8 cellular contexts compared by ENCODE assay signal in genomic region chr6:36873612-36874011, GRCh38. TPM values are rescaled to one million over a fixed set of nuclear protein-coding genes. Genes with fewer than 3 reads are reported as not detected.
A peak's percentile ranks its signal among the peaks of the same experiment; 100 is the strongest.
DNase-seq lines count a peak whose midpoint lies in the region; ATAC-seq and TF ChIP-seq lines count a peak whose summit lies in the region.

No MANE protein-coding gene starts in this region.

- DNase-seq in CD4-positive, alpha-beta memory T cell, result no peak
- no peak for DNase-seq in HL-60 (ENCODE audit: low read depth in 1 of 2, low spot score in 1 of 2)
- no peak for DNase-seq in activated naive CD8-positive, alpha-beta T cell treated with anti-CD3 and anti-CD28 coated beads for 36 hours
- no peak for DNase-seq in NCI-H2107 (lab: John Stamatoyannopoulos, UW)
- no peak for DNase-seq in stimulated activated CD4-positive, alpha-beta T cell treated with anti-CD3 and anti-CD28 coated beads, Interleukin-2, amount 100 ng/mL, for 48 hours

- intact Hi-C loops in CD4-positive, alpha-beta memory T cell (cut with micrococcal nuclease), result loop anchor here (1.0 kb wide), 1 partner anchor 279 kb away; the partner anchor contains the start of gene SRSF3

- peaks cover 0 to 2% (median 0%) of the 10 kb centered on the region in 8 donors for H3K9me3 Mint-ChIP-seq in CD4-positive, alpha-beta memory T cell
- H3K9me3 Mint-ChIP-seq in activated naive CD8-positive, alpha-beta T cell treated with anti-CD3 and anti-CD28 coated beads for 36 hours, result no peaks in the 10 kb centered on the region

- WGBS in liver, result 37% methylated on average over 2 of the region's 2 CpGs

- H3K9ac ChIP-seq in liver (ENCODE audit: low read depth in 1 of 2, low read length in 2 of 2), result no peak overlapping the region

- peak overlapping the region; percentile 13 to 96 for H3K4me3 ChIP-seq in CD4-positive, alpha-beta memory T cell (ENCODE audit: low read length in 2 of 2)
- peak overlapping the region; percentile 76 for H3K4me3 ChIP-seq in HL-60 (replicated peaks; ENCODE audit: insufficient read depth, low read length)
- peak overlapping the region; percentile 86 to 91 (median 91) for H3K4me3 ChIP-seq in liver (ENCODE audit: low read depth in 1 of 3, low read length in 3 of 3)

- H3K27ac Mint-ChIP-seq in CD4-positive, alpha-beta memory T cell, result peak overlapping the region; percentile 22 to 100 (median 95)
- peak overlapping the region; percentile 100 for H3K27ac Mint-ChIP-seq in activated naive CD8-positive, alpha-beta T cell treated with anti-CD3 and anti-CD28 coated beads for 36 hours

- H3K27ac ChIP-seq in CD4-positive, alpha-beta memory T cell (ENCODE audit: low read depth, low read length), result peak overlapping the region; percentile 87
- H3K27ac ChIP-seq in HL-60 (replicated peaks) (peak overlapping the region; percentile 99), liver (ENCODE audit: low read depth in 1 of 2, low read length in 2 of 2) (no peak overlapping the region)

- peaks cover 23% of the 10 kb centered on the region for H3K4me1 ChIP-seq in CD4-positive, alpha-beta memory T cell (ENCODE audit: insufficient read depth, low read length)
- peaks cover 3 to 21% (median 12%) of the 10 kb centered on the region in 4 donors for H3K4me1 ChIP-seq in liver (ENCODE audit: control insufficient read depth in 4 of 4, insufficient read depth in 4 of 4, low read length in 3 of 4)

- no peaks in the 10 kb centered on the region for H3K27me3 ChIP-seq in CD4-positive, alpha-beta memory T cell (ENCODE audit: insufficient read depth, low read length)
- H3K27me3 ChIP-seq in HL-60 (ENCODE audit: insufficient read depth, poor library complexity, severe bottlenecking) (no peaks in the 10 kb centered on the region), liver (ENCODE audit: control insufficient read depth in 4 of 4, insufficient read depth in 4 of 4, low read length in 3 of 4) (peaks cover 0 to 4% (median 0%) of the 10 kb centered on the region in 4 donors)

- H3K36me3 ChIP-seq in CD4-positive, alpha-beta memory T cell (ENCODE audit: insufficient read depth, low read length), result no peaks in the 10 kb centered on the region
- no peaks in the 10 kb centered on the region for H3K36me3 ChIP-seq in liver (ENCODE audit: control insufficient read depth in 4 of 4, insufficient read depth in 3 of 4, low read depth in 1 of 4, low read length in 3 of 4)

- peaks cover 24 to 25% of the 10 kb centered on the region in 2 donors for H3K36me3 Mint-ChIP-seq in CD4-positive, alpha-beta memory T cell
- peaks cover 42% of the 10 kb centered on the region for H3K36me3 Mint-ChIP-seq in activated naive CD8-positive, alpha-beta T cell treated with anti-CD3 and anti-CD28 coated beads for 36 hours

- ATAC-seq in GM18873 (IDR thresholded peaks at IDR 0.05; ENCODE audit: low FRiP score, unreplicated experiment), result no peak
- ATAC-seq in HG03045 (IDR thresholded peaks at IDR 0.05; ENCODE audit: unreplicated experiment), result no peak

- H3K9me3 ChIP-seq in CD4-positive, alpha-beta memory T cell (ENCODE audit: control insufficient read depth in 1 of 2, low read length in 2 of 2), result no peaks in the 10 kb centered on the region
- H3K9me3 ChIP-seq in liver (ENCODE audit: control insufficient read depth in 4 of 4, low read length in 3 of 4), result no peaks in the 10 kb centered on the region

- TF ChIP-seq CTCF in HL-60 (IDR thresholded peaks at IDR 0.05; ENCODE audit: insufficient read depth, low read length) (no peak), liver (IDR thresholded peaks at IDR 0.05; ENCODE audit: low read depth, low read length, missing input control) (no peak)

- H3K27me3 Mint-ChIP-seq in CD4-positive, alpha-beta memory T cell, result peaks cover 0 to 1% of the 10 kb centered on the region in 2 donors
- H3K27me3 Mint-ChIP-seq in activated naive CD8-positive, alpha-beta T cell treated with anti-CD3 and anti-CD28 coated beads for 36 hours, result no peaks in the 10 kb centered on the region

- H3K4me3 Mint-ChIP-seq in CD4-positive, alpha-beta memory T cell, result peak overlapping the region; percentile 95 to 100 (median 98)
- peak overlapping the region; percentile 97 for H3K4me3 Mint-ChIP-seq in activated naive CD8-positive, alpha-beta T cell treated with anti-CD3 and anti-CD28 coated beads for 36 hours

- POLR2A ChIA-PET in CD4-positive, alpha-beta memory T cell (lab: Charles Lee; ENCODE audit: partially characterized antibody), result interaction anchor here (1.6 to 4.5 kb wide), 6 partner anchors 9 to 560 kb away, joined by 4 to 69 read pairs (median 20); partner anchors contain the start of genes C6orf89, CMTR1 and MTCH1

- TF ChIP-seq RAD21 in liver (IDR thresholded peaks at IDR 0.05), result no peak

- CTCF ChIA-PET in CD4-positive, alpha-beta memory T cell (lab: Charles Lee; ENCODE audit: partially characterized antibody), result interaction anchor here (0.7 to 5.3 kb wide), 11 partner anchors 9 to 336 kb away, joined by 3 to 88 read pairs (median 7); partner anchors contain the start of gene C6orf89

- peaks cover 22 to 37% (median 32%) of the 10 kb centered on the region in 4 donors for H3K4me1 Mint-ChIP-seq in CD4-positive, alpha-beta memory T cell
- H3K4me1 Mint-ChIP-seq in activated naive CD8-positive, alpha-beta T cell treated with anti-CD3 and anti-CD28 coated beads for 36 hours, result peaks cover 42% of the 10 kb centered on the region

TF ChIP-seq in liver, 16 proteins besides CTCF, POLR2A, EP300 and RAD21 (continues in another document):
- TF ChIP-seq ATF3 (IDR thresholded peaks at IDR 0.05) (no peak), RXRA (IDR thresholded peaks at IDR 0.05) (no peak), JUND (IDR thresholded peaks at IDR 0.05) (no peak), HNF4G (IDR thresholded peaks at IDR 0.05) (no peak), HNF4A (conservative IDR thresholded peaks at IDR 0.05) (no peak), NR2F2 (IDR thresholded peaks at IDR 0.05) (no peak), GABPA (IDR thresholded peaks at IDR 0.05 in 1 of 2, conservative IDR thresholded peaks at IDR 0.05 in 1 of 2) (no peak), TAF1 (conservative IDR thresholded peaks at IDR 0.05) (no peak)
- TF ChIP-seq, protein P1, sequence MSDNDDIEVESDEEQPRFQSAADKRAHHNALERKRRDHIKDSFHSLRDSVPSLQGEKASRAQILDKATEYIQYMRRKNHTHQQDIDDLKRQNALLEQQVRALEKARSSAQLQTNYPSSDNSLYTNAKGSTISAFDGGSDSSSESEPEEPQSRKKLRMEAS (IDR thresholded peaks at IDR 0.05), result no peak
- TF ChIP-seq, protein P2, sequence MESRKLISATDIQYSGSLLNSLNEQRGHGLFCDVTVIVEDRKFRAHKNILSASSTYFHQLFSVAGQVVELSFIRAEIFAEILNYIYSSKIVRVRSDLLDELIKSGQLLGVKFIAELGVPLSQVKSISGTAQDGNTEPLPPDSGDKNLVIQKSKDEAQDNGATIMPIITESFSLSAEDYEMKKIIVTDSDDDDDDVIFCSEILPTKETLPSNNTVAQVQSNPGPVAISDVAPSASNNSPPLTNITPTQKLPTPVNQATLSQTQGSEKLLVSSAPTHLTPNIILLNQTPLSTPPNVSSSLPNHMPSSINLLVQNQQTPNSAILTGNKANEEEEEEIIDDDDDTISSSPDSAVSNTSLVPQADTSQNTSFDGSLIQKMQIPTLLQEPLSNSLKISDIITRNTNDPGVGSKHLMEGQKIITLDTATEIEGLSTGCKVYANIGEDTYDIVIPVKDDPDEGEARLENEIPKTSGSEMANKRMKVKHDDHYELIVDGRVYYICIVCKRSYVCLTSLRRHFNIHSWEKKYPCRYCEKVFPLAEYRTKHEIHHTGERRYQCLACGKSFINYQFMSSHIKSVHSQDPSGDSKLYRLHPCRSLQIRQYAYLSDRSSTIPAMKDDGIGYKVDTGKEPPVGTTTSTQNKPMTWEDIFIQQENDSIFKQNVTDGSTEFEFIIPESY (IDR thresholded peaks at IDR 0.05), result no peak

RNA-seq across cellular contexts. Expression of gene PPIL1, which starts 1.0 kb away (rescaled TPM):
- total RNA-seq in CD4-positive, alpha-beta memory T cell, result 1 to 10 TPM; 8.4 to 9.2 TPM
- polyA plus RNA-seq in CD4-positive, alpha-beta memory T cell, result 10 to 100 TPM; 18.6 to 19.7 TPM
- 10 to 100 TPM; 55.1 to 58.4 TPM for total RNA-seq in activated naive CD8-positive, alpha-beta T cell treated with anti-CD3 and anti-CD28 coated beads for 36 hours
- total RNA-seq in liver, result 10 to 100 TPM; 19.8 to 20.8 TPM
- 10 to 100 TPM; 15.8 to 23.9 TPM for polyA plus RNA-seq in liver

RNA-seq across cellular contexts. Expression of gene C6orf89, which starts 12.1 kb away (rescaled TPM):
- total RNA-seq in CD4-positive, alpha-beta memory T cell, result 10 to 100 TPM; 53.0 to 56.0 TPM
- 10 to 100 TPM; 35.4 to 52.8 TPM for polyA plus RNA-seq in CD4-positive, alpha-beta memory T cell
- total RNA-seq in activated naive CD8-positive, alpha-beta T cell treated with anti-CD3 and anti-CD28 coated beads for 36 hours, result 10 to 100 TPM; 32.1 to 32.7 TPM
- total RNA-seq in liver, result 10 to 100 TPM; 23.7 to 27.2 TPM
- polyA plus RNA-seq in liver, result 10 to 100 TPM; 14.0 to 18.4 TPM

RNA-seq across cellular contexts. Expression of gene CPNE5, which starts 34.4 kb away (rescaled TPM):
- under 1 TPM; 0.47 to 0.70 TPM for total RNA-seq in CD4-positive, alpha-beta memory T cell
- polyA plus RNA-seq in CD4-positive, alpha-beta memory T cell, result 1 to 10 TPM; 1.9 to 2.7 TPM
- 1 to 10 TPM in 1 of 2 experiments, under 1 TPM in 1; 0.72 to 1.2 TPM for total RNA-seq in activated naive CD8-positive, alpha-beta T cell treated with anti-CD3 and anti-CD28 coated beads for 36 hours
- total RNA-seq in liver, result under 1 TPM; 0.42 to 0.47 TPM
- polyA plus RNA-seq in liver, result 1 to 10 TPM in 1 of 2 donors, under 1 TPM in 1; 0.24 to 1.1 TPM

Comparison
In these comparisons a context has a peak if more than half of its experiments do, and no peak if none do; other contexts are left out.
1. H3K27ac ChIP-seq: peak in CD4-positive, alpha-beta memory T cell (single experiment) and HL-60 (single experiment); none in liver (0 of 2).
2. Peak in every context shown above with its lines, with median percentiles within 50 percentile points of each other: H3K4me3 ChIP-seq.